Comparison of ENCODE assay signal across 1 cellular context in the genomic region with DNA sequence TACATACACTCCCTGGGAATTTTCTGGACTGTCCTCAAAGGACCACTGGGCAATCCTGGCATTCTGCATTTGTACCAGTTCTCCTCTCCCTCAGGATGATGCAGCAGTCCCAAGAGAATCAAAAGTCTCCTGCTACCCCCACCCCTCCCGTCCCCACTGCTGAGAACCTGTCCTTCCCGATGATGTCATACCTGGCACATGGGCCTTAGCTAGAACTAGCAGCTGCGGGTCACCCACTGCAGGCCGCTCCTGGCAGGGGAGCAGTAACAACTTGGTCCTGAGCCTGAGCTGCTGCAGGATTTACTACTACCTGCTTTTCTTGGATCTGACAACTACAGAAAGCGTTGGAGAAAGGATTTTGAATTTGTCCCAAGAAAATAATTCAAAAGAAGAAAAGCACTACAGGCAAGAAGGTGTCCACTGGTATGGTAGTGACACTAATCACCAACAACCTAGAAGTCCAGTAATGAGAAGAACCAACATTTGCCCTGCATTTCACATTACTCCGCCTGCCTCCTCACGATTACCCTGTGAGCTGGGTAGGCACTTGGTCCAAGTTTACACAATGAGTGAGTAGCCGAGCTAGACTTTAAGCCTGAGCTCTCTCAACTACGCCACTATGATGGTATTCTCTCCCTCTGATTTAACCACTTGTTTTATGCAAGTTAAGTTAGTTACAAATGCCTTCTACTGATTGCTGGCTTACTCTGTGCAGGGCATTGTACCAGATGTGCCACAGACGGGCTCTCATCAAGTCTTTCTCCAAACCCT.
TF ChIP-seq lines count a peak whose summit lies in the region.

No MANE protein-coding gene starts in this region.

TF ChIP-seq in A549, 52 proteins besides CTCF, POLR2A, EP300 and RAD21 (continued from another document):
- TF ChIP-seq, protein P1, sequence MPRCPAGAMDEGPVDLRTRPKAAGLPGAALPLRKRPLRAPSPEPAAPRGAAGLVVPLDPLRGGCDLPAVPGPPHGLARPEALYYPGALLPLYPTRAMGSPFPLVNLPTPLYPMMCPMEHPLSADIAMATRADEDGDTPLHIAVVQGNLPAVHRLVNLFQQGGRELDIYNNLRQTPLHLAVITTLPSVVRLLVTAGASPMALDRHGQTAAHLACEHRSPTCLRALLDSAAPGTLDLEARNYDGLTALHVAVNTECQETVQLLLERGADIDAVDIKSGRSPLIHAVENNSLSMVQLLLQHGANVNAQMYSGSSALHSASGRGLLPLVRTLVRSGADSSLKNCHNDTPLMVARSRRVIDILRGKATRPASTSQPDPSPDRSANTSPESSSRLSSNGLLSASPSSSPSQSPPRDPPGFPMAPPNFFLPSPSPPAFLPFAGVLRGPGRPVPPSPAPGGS (IDR thresholded peaks at IDR 0.05), result no peak
- no peak for TF ChIP-seq CBX2 (IDR thresholded peaks at IDR 0.05; ENCODE audit: borderline replicate concordance, low read depth)
